In genomic region chr16:73071131-73071940, GRCh38 we compare ENCODE assay signal across 8 cellular contexts. TPM values are rescaled to one million over a fixed set of nuclear protein-coding genes. Genes with fewer than 3 reads are reported as not detected.
DNase-seq lines count a peak whose midpoint lies in the region; ATAC-seq and TF ChIP-seq lines count a peak whose summit lies in the region.

No MANE protein-coding gene starts in this region.

- peaks cover 45% of the 10 kb centered on the region for H3K27me3 Mint-ChIP-seq in nephron progenitor cell (ENCODE audit: low read depth, poor library complexity)

- peak overlapping the region; percentile 46 for H3K4me3 ChIP-seq in epithelial cell of proximal tubule (ENCODE audit: low read depth, low read length)

- H3K4me3 Mint-ChIP-seq in nephron progenitor cell: peak overlapping the region; percentile 79

- no peaks in the 10 kb centered on the region for H3K9me3 Mint-ChIP-seq in nephron progenitor cell

- H3K4me1 Mint-ChIP-seq in nephron progenitor cell: peaks cover 48% of the 10 kb centered on the region

- no peaks in the 10 kb centered on the region for H3K36me3 Mint-ChIP-seq in nephron progenitor cell (ENCODE audit: low read depth)

- DNase-seq in Caki2 (ENCODE audit: low read depth) (peak; percentile 80), NCI-H2227 treated with DMSO at 0.1 percent for 48 hours (lab: John Stamatoyannopoulos, UW) (peak; percentile 87), epithelial cell of proximal tubule (ENCODE audit: low read depth) (no peak), nephron progenitor cell (peak; percentile 66), AG08396 (ENCODE audit: low spot score) (no peak)
- DNase-seq in stimulated activated CD4-positive, alpha-beta T cell treated with anti-CD3 and anti-CD28 coated beads, Interleukin-1b, Interleukin-23, amount 100 ng/mL, for 48 hours: no peak

- H3K27ac Mint-ChIP-seq in nephron progenitor cell: peak overlapping the region; percentile 98

- in situ Hi-C loops in Caki2 (cut with HindIII; ENCODE audit: low pct_unique_long_range_greater_than_20kb, low sequenced_read_pairs): no loop called here

- no peak for TF ChIP-seq CTCF in epithelial cell of proximal tubule (conservative IDR thresholded peaks at IDR 0.05; ENCODE audit: low read depth, low read length)
- TF ChIP-seq CTCF in nephron progenitor cell (IDR thresholded peaks at IDR 0.05): no peak

- ATAC-seq in HG03442 (IDR thresholded peaks at IDR 0.05; ENCODE audit: unreplicated experiment): no peak
- no peak for ATAC-seq in HG03520 (IDR thresholded peaks at IDR 0.05; ENCODE audit: unreplicated experiment)

RNA-seq across cellular contexts. Expression of gene ZFHX3, which starts 23.4 kb away (rescaled TPM):
- 1.3 and 1.6 TPM in 2 replicates for total RNA-seq in Caki2 (2014; rRNA removed; shearing (Covaris generic); ENCODE audit: low replicate concordance)
- total RNA-seq in epithelial cell of proximal tubule: 7.2 and 9.6 TPM in 2 replicates

Comparison
In these comparisons a context has a peak if more than half of its experiments do, and no peak if none do; other contexts are left out.
1. DNase-seq: peak in Caki2 (single experiment), NCI-H2227 treated with DMSO at 0.1 percent for 48 hours (single experiment) and nephron progenitor cell (single experiment); none in epithelial cell of proximal tubule (single experiment), AG08396 (single experiment) and stimulated activated CD4-positive, alpha-beta T cell treated with anti-CD3 and anti-CD28 coated beads, Interleukin-1b, Interleukin-23, amount 100 ng/mL, for 48 hours (single experiment).